33 cellular contexts compared by ENCODE assay signal in genomic region chr17:59199398-59199797, GRCh38. TPM values are rescaled to one million over a fixed set of nuclear protein-coding genes. Genes with fewer than 3 reads are reported as not detected.
"Had no signal": no experiment of that assay in that cellular context is flagged by ENCODE, and none has a peak within 500 bp of the region (broad histone marks: within the 10 kb centered on the region; RNA-seq: fewer than 3 reads in every experiment).

No MANE protein-coding gene starts in this region.

- DNase-seq: activated CD4-positive, alpha-beta T cell treated with anti-CD3 and anti-CD28 coated beads for 36 hours; activated CD4-positive, alpha-beta T cell treated with anti-CD3 and anti-CD28 coated beads, Interleukin-2, amount 50 U/mL, for 1 hour; activated CD4-positive, alpha-beta T cell treated with anti-CD3 and anti-CD28 coated beads, Interleukin-2, amount 50 U/mL, for 48 hours; activated CD4-positive, CD25-positive, alpha-beta regulatory T cell; activated CD4-positive, CD25-positive, alpha-beta regulatory T cell treated with anti-CD3 and anti-CD28 coated beads, Interleukin-2, amount 50 U/mL, for 72 hours; activated CD8-positive, alpha-beta memory T cell treated with anti-CD3 and anti-CD28 coated beads, Interleukin-2, amount 50 U/mL, for 48 hours; activated gamma-delta T cell; activated naive CD4-positive, alpha-beta T cell; activated naive CD4-positive, alpha-beta T cell treated with anti-CD3 and anti-CD28 coated beads, Interleukin-2, amount 10 ng/mL, durations not matched to agents 7 days and 5 days; activated naive CD8-positive, alpha-beta T cell treated with anti-CD3 and anti-CD28 coated beads, Interleukin-2, amount 10 ng/mL, durations not matched to agents 7 days and 5 days; activated T-cell treated with anti-CD3 and anti-CD28 coated beads for 4 hours; activated T-cell treated with anti-CD3 and anti-CD28 coated beads, Interleukin-2, amount 50 U/mL, for 24 hours; activated T-cell treated with anti-CD3 and anti-CD28 coated beads, Interleukin-2, amount 50 U/mL, for 72 hours; central memory CD4-positive, alpha-beta T cell; cerebellar nuclear complex; colonic mucosa; effector memory CD4-positive, alpha-beta T cell; endodermal cell; foreskin keratinocyte; gastrocnemius medialis; glutamatergic neuron; heart left ventricle; SW 1271; T-helper 1 cell; T-helper 17 cell; T1000 had no signal

- H3K4me3 Mint-ChIP-seq: activated CD4-positive, alpha-beta T cell treated with anti-CD3 and anti-CD28 coated beads for 36 hours; activated naive CD4-positive, alpha-beta T cell treated with anti-CD3 and anti-CD28 coated beads, Interleukin-2, amount 10 ng/mL, durations not matched to agents 7 days and 5 days; activated naive CD8-positive, alpha-beta T cell treated with anti-CD3 and anti-CD28 coated beads, Interleukin-2, amount 10 ng/mL, durations not matched to agents 7 days and 5 days; activated T-cell treated with anti-CD3 and anti-CD28 coated beads, Interleukin-2, amount 50 U/mL, for 24 hours; activated T-cell treated with anti-CD3 and anti-CD28 coated beads, Interleukin-2, amount 50 U/mL, for 72 hours; brain; endodermal cell; T-helper 17 cell; T-helper 2 cell treated with Interferon-gamma antibody and Interleukin-4, amounts not matched to agents 5 μg/mL and 100 μg/mL, for 36 hours had no signal

- H3K9me3 Mint-ChIP-seq: activated naive CD4-positive, alpha-beta T cell treated with anti-CD3 and anti-CD28 coated beads, Interleukin-2, amount 10 ng/mL, durations not matched to agents 7 days and 5 days; activated naive CD4-positive, alpha-beta T cell treated with anti-CD3 and anti-CD28 coated beads, Interleukin-2, amount 50 U/mL, for 72 hours; activated naive CD8-positive, alpha-beta T cell treated with anti-CD3 and anti-CD28 coated beads, Interleukin-2, amount 10 ng/mL, durations not matched to agents 7 days and 5 days; activated T-cell treated with anti-CD3 and anti-CD28 coated beads, Interleukin-2, amount 50 U/mL, for 24 hours; activated T-cell treated with anti-CD3 and anti-CD28 coated beads, Interleukin-2, amount 50 U/mL, for 72 hours; brain; endodermal cell; T-helper 2 cell treated with Interferon-gamma antibody and Interleukin-4, amounts not matched to agents 5 μg/mL and 100 μg/mL, for 36 hours had no signal

- H3K4me3 ChIP-seq: ascending aorta, breast epithelium, cardiac muscle cell, colonic mucosa, esophagus muscularis mucosa, gastrocnemius medialis, heart left ventricle had no signal

- H3K36me3 Mint-ChIP-seq: brain had no signal

- H3K27me3 ChIP-seq: ascending aorta, breast epithelium, cardiac muscle cell, colonic mucosa, esophagus muscularis mucosa, foreskin keratinocyte, gastrocnemius medialis, heart left ventricle had no signal

- H3K4me1 Mint-ChIP-seq: activated CD4-positive, alpha-beta T cell treated with anti-CD3 and anti-CD28 coated beads for 36 hours; activated naive CD4-positive, alpha-beta T cell treated with anti-CD3 and anti-CD28 coated beads, Interleukin-2, amount 10 ng/mL, durations not matched to agents 7 days and 5 days; activated naive CD8-positive, alpha-beta T cell treated with anti-CD3 and anti-CD28 coated beads, Interleukin-2, amount 10 ng/mL, durations not matched to agents 7 days and 5 days; brain; endodermal cell; T-helper 17 cell had no signal

- H3K27me3 Mint-ChIP-seq: activated CD4-positive, alpha-beta T cell treated with anti-CD3 and anti-CD28 coated beads for 36 hours; activated naive CD4-positive, alpha-beta T cell treated with anti-CD3 and anti-CD28 coated beads, Interleukin-2, amount 10 ng/mL, durations not matched to agents 7 days and 5 days; activated naive CD8-positive, alpha-beta T cell treated with anti-CD3 and anti-CD28 coated beads, Interleukin-2, amount 10 ng/mL, durations not matched to agents 7 days and 5 days; activated T-cell treated with anti-CD3 and anti-CD28 coated beads, Interleukin-2, amount 50 U/mL, for 24 hours; brain; T-helper 17 cell had no signal

- H3K27ac Mint-ChIP-seq: activated CD4-positive, alpha-beta T cell treated with anti-CD3 and anti-CD28 coated beads for 36 hours; activated naive CD4-positive, alpha-beta T cell treated with anti-CD3 and anti-CD28 coated beads, Interleukin-2, amount 10 ng/mL, durations not matched to agents 7 days and 5 days; activated naive CD4-positive, alpha-beta T cell treated with anti-CD3 and anti-CD28 coated beads, Interleukin-2, amount 50 U/mL, for 72 hours; activated naive CD8-positive, alpha-beta T cell treated with anti-CD3 and anti-CD28 coated beads, Interleukin-2, amount 10 ng/mL, durations not matched to agents 7 days and 5 days; activated T-cell treated with anti-CD3 and anti-CD28 coated beads, Interleukin-2, amount 50 U/mL, for 24 hours; activated T-cell treated with anti-CD3 and anti-CD28 coated beads, Interleukin-2, amount 50 U/mL, for 72 hours; brain; endodermal cell; T-helper 2 cell treated with Interferon-gamma antibody and Interleukin-4, amounts not matched to agents 5 μg/mL and 100 μg/mL, for 36 hours had no signal

- H3K4me1 ChIP-seq: ascending aorta, breast epithelium, colonic mucosa, esophagus muscularis mucosa, foreskin keratinocyte, gastrocnemius medialis, heart left ventricle had no signal

- H3K9me3 ChIP-seq: ascending aorta, breast epithelium, colonic mucosa, esophagus muscularis mucosa, gastrocnemius medialis, heart left ventricle had no signal

- ATAC-seq: activated CD4-positive, alpha-beta T cell treated with anti-CD3 and anti-CD28 coated beads for 36 hours; activated naive CD4-positive, alpha-beta T cell treated with anti-CD3 and anti-CD28 coated beads, Interleukin-2, amount 50 U/mL, for 72 hours; activated T-cell treated with anti-CD3 and anti-CD28 coated beads, Interleukin-2, amount 50 U/mL, for 72 hours; foreskin keratinocyte; gastrocnemius medialis; heart left ventricle; T-helper 17 cell had no signal

- H3K36me3 ChIP-seq: ascending aorta, breast epithelium, colonic mucosa, gastrocnemius medialis had no signal

RNA-seq across cellular contexts. Expression of gene GDPD1, which starts 20.9 kb away (rescaled TPM):
- total RNA-seq: ascending aorta had no signal
